ENCODE assay signal across 17 cellular contexts in the genomic region with DNA sequence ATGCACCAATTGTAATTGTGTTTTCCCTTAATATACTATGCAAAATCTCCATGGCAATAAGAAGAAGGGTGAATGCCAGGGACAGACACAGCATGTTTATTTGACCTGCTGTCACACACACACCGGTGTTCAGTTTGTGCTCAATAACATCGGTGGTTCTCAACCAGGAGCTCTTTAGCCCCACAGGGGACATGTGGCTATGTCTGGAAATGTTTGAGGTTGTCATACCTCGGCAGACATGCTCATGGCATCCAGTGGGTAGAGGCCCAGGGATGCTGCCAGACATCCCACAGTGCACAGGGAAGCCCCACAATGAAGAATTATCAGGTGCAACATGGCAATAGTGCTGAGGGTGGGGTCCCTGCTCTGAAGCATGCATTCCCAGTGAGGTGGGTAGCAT. TPM values are rescaled to one million over a fixed set of nuclear protein-coding genes. Genes with fewer than 3 reads are reported as not detected.
A peak's percentile ranks its signal among the peaks of the same experiment; 100 is the strongest.
DNase-seq lines count a peak whose midpoint lies in the region; ATAC-seq lines count a peak whose summit lies in the region.
"Had no signal": no experiment of that assay in that cellular context is flagged by ENCODE, and none has a peak within 500 bp of the region (broad histone marks: within the 10 kb centered on the region; RNA-seq: fewer than 3 reads in every experiment).

No MANE protein-coding gene starts in this region.

- H3K4me3 ChIP-seq in CD4-positive, alpha-beta memory T cell (ENCODE audit: low read length in 2 of 2) = no peak overlapping the region
- no peak overlapping the region for H3K4me3 ChIP-seq in effector memory CD4-positive, alpha-beta T cell (ENCODE audit: insufficient read depth, low read depth, low read length, poor library complexity, severe bottlenecking)
- H3K4me3 ChIP-seq: K562, PC-9, SJSA1 had no signal

- peak overlapping the region; percentile 5 for H3K27ac ChIP-seq in CD4-positive, alpha-beta memory T cell (ENCODE audit: low read depth, low read length)
- peak overlapping the region; percentile 90 for H3K27ac ChIP-seq in effector memory CD4-positive, alpha-beta T cell (ENCODE audit: insufficient read depth, low read length, poor library complexity, severe bottlenecking)
- H3K27ac ChIP-seq: PC-9, SJSA1 had no signal

- POLR2A ChIA-PET in CD4-positive, alpha-beta memory T cell (lab: Charles Lee; ENCODE audit: partially characterized antibody) = interaction anchor here (0.9 to 23.3 kb wide), 3 partner anchors 14 to 51 kb away, joined by 3 to 687 read pairs (median 62); no protein-coding TSS in a partner anchor
- POLR2A ChIA-PET in T-cell (lab: Charles Lee) = interaction anchor here (0.6 to 1.1 kb wide), 2 partner anchors 42 to 108 kb away, joined by 3 read pairs; no protein-coding TSS in a partner anchor

- H3K27me3 Mint-ChIP-seq in CD4-positive, alpha-beta memory T cell = no peaks in the 10 kb centered on the region
- no peaks in the 10 kb centered on the region for H3K27me3 Mint-ChIP-seq in T-cell

- CTCF ChIA-PET in CD4-positive, alpha-beta memory T cell (lab: Charles Lee; ENCODE audit: partially characterized antibody) = interaction anchor here (3.2 to 10.3 kb wide), 2 partner anchors 12 to 28 kb away, joined by 13 to 145 read pairs; no protein-coding TSS in a partner anchor
- CTCF ChIA-PET in T-cell (lab: Charles Lee) = interaction anchor here in 1 of 2 donors (1.1 kb wide), 1 partner anchor 11 kb away, joined by 3 read pairs; no protein-coding TSS in a partner anchor

- H3K4me1 Mint-ChIP-seq in CD4-positive, alpha-beta memory T cell = peaks cover 73 to 96% (median 83%) of the 10 kb centered on the region in 4 donors
- H3K4me1 Mint-ChIP-seq in T-cell = peaks cover 76 to 91% (median 82%) of the 10 kb centered on the region in 3 donors

- intact Hi-C loops in CD4-positive, alpha-beta memory T cell (cut with micrococcal nuclease) = no loop called here

- peaks cover 99% of the 10 kb centered on the region for H3K4me1 ChIP-seq in CD4-positive, alpha-beta memory T cell (ENCODE audit: insufficient read depth, low read length)
- H3K4me1 ChIP-seq in effector memory CD4-positive, alpha-beta T cell (ENCODE audit: control insufficient read depth, insufficient read depth, low read length, poor library complexity, severe bottlenecking) = peaks cover 80% of the 10 kb centered on the region
- H3K4me1 ChIP-seq: SJSA1 had no signal

- no peak for DNase-seq in CD4-positive, alpha-beta memory T cell
- DNase-seq in G401 (ENCODE audit: low spot score) (peak; percentile 20), T-cell (no peak), NCI-H82 treated with DMSO at 0.1 percent for 48 hours (lab: John Stamatoyannopoulos, UW; ENCODE audit: unreplicated experiment) (no peak), islet precursor cell (no peak), NCI-H526 treated with DMSO at 0.1 percent for 48 hours (lab: John Stamatoyannopoulos, UW) (no peak)
- no peak for DNase-seq in effector memory CD4-positive, alpha-beta T cell
- DNase-seq in stimulated activated CD4-positive, alpha-beta T cell treated with anti-CD3 and anti-CD28 coated beads, Interleukin-4, amount 100 ng/mL, for 4 hours = no peak
- DNase-seq: DND-41, GDM1, GOT3, MV-4-11, NCI-H187 treated with DMSO at 0.1 percent for 48 hours, NCI-H748 treated with DMSO at 0.1 percent for 48 hours, PC-9 had no signal

- H3K36me3 Mint-ChIP-seq in CD4-positive, alpha-beta memory T cell = peaks cover 40 to 52% of the 10 kb centered on the region in 2 donors
- H3K36me3 Mint-ChIP-seq in T-cell = peaks cover 50% of the 10 kb centered on the region

- H3K36me3 ChIP-seq in CD4-positive, alpha-beta memory T cell (ENCODE audit: insufficient read depth, low read length) = no peaks in the 10 kb centered on the region
- H3K36me3 ChIP-seq in effector memory CD4-positive, alpha-beta T cell (ENCODE audit: control insufficient read depth, insufficient read depth, low read length) = peaks cover 5% of the 10 kb centered on the region

- in situ Hi-C loops in G401 (cut with HindIII; ENCODE audit: low sequenced_read_pairs) = no loop called here

- no peaks in the 10 kb centered on the region for H3K27me3 ChIP-seq in CD4-positive, alpha-beta memory T cell (ENCODE audit: insufficient read depth, low read length)
- H3K27me3 ChIP-seq in effector memory CD4-positive, alpha-beta T cell (replicated peaks; ENCODE audit: control insufficient read depth, insufficient read depth, low read length, poor library complexity, severe bottlenecking) = no peaks in the 10 kb centered on the region
- H3K27me3 ChIP-seq: SJSA1 had no signal

- ATAC-seq in T-cell (replicated peaks in 1 of 4) = no peak
- ATAC-seq: K562 had no signal

- peaks cover 0 to 1% (median 0%) of the 10 kb centered on the region in 8 donors for H3K9me3 Mint-ChIP-seq in CD4-positive, alpha-beta memory T cell
- H3K9me3 Mint-ChIP-seq in T-cell = no peaks in the 10 kb centered on the region

- peak overlapping the region in 6 of 7 donors; percentile 43 to 99 (median 81) for H3K27ac Mint-ChIP-seq in CD4-positive, alpha-beta memory T cell
- peak overlapping the region; percentile 13 to 70 for H3K27ac Mint-ChIP-seq in T-cell

- peak overlapping the region in 4 of 8 donors; percentile 15 to 41 (median 16) for H3K4me3 Mint-ChIP-seq in CD4-positive, alpha-beta memory T cell
- H3K4me3 Mint-ChIP-seq in T-cell = no peak overlapping the region

- no peaks in the 10 kb centered on the region for H3K9me3 ChIP-seq in CD4-positive, alpha-beta memory T cell (ENCODE audit: control insufficient read depth in 1 of 2, low read length in 2 of 2)
- H3K9me3 ChIP-seq in effector memory CD4-positive, alpha-beta T cell (ENCODE audit: control insufficient read depth, low read length) = no peaks in the 10 kb centered on the region
- H3K9me3 ChIP-seq: SJSA1 had no signal

RNA-seq across cellular contexts. Expression of a gene that starts 38.2 kb away (rescaled TPM):
- 10 to 100 TPM; 45.8 to 47.0 TPM for total RNA-seq in CD4-positive, alpha-beta memory T cell
- polyA plus RNA-seq in CD4-positive, alpha-beta memory T cell = 10 to 100 TPM; 43.6 to 46.8 TPM
- 61.5 and 95.3 TPM in 2 replicates for total RNA-seq in G401 (2014; rRNA removed; shearing (Covaris generic))
- total RNA-seq in T-cell = 10 to 100 TPM; 28.2 to 46.2 (median 31.3) TPM

RNA-seq across cellular contexts. Expression of a gene that starts 38.2 kb away (rescaled TPM):
- total RNA-seq in CD4-positive, alpha-beta memory T cell = 10 to 100 TPM; 12.9 to 13.6 TPM
- 1 to 10 TPM in 1 of 2 donors, under 1 TPM in 1; 0.50 to 1.9 TPM for polyA plus RNA-seq in CD4-positive, alpha-beta memory T cell
- total RNA-seq in G401 (2014; rRNA removed; shearing (Covaris generic)) = 1.4 and 2.3 TPM in 2 replicates
- 10 to 100 TPM in 2 of 5 donors, 1 to 10 TPM in 3; 8.0 to 11.2 (median 9.8) TPM for total RNA-seq in T-cell

RNA-seq across cellular contexts. Expression of a gene that starts 55.0 kb away (rescaled TPM):
- 10 to 100 TPM; 75.4 to 84.4 TPM for total RNA-seq in CD4-positive, alpha-beta memory T cell
- polyA plus RNA-seq in CD4-positive, alpha-beta memory T cell = 100 to 1,000 TPM in 1 of 2 donors, 10 to 100 TPM in 1; 100.0 to 109 TPM
- 280 and 316 TPM in 2 replicates for total RNA-seq in G401 (2014; rRNA removed; shearing (Covaris generic))
- 10 to 100 TPM; 27.8 to 65.7 (median 52.4) TPM for total RNA-seq in T-cell
